1 cellular context compared by ENCODE assay signal in the genomic region with DNA sequence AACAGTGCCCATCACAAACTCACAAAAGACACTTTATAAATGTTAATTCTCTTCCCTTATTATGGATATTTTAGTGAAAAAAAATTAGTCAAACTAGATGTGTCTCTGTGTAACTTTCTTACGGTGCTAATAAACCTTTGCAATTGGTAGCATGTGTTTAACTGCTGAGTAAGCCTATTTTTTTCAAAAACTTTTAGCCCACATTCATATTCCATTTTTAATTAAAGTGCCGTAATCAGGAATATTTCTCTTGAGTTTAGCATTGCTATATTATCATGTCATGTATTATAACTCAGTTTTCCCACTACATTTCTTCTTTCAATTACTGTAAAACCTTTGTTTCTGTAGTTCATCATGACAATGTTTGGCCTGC.
A peak's percentile ranks its signal among the peaks of the same experiment; 100 is the strongest.
TF ChIP-seq lines count a peak whose summit lies in the region.

No MANE protein-coding gene starts in this region.

TF ChIP-seq in IMR-90, 13 proteins besides CTCF, POLR2A, EP300 and RAD21 (continued from another document):
- TF ChIP-seq, protein P1, sequence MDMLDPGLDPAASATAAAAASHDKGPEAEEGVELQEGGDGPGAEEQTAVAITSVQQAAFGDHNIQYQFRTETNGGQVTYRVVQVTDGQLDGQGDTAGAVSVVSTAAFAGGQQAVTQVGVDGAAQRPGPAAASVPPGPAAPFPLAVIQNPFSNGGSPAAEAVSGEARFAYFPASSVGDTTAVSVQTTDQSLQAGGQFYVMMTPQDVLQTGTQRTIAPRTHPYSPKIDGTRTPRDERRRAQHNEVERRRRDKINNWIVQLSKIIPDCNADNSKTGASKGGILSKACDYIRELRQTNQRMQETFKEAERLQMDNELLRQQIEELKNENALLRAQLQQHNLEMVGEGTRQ (IDR thresholded peaks at IDR 0.05; ENCODE audit: low read depth, low read length) = no peak
- TF ChIP-seq MAFK (IDR thresholded peaks at IDR 0.05; ENCODE audit: low read depth, low read length) = peak; percentile 92
TF ChIP-seq in IMR-90: peak in this region for 1.
